ENCODE assay signal across 9 cellular contexts in the genomic region with DNA sequence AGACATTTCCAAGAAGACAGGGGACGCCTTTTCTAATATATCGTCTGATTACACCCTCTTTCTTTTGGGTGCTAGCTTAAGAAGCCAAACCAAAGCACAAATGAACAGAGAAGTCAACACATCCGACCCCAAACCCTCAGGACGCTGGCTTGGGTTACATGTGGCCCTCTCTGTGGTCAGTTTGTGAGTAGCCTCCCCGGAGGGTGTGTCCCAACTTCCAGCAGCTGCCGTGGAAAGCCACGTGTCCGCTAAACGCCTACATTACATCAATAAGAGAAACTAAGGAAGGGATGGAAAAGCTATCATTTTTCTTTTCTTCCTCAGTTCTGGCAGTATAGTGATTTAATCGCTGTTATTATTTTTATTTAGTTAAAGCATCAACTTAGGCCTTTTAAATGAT. TPM values are rescaled to one million over a fixed set of nuclear protein-coding genes. Genes with fewer than 3 reads are reported as not detected.
DNase-seq lines count a peak whose midpoint lies in the region; ATAC-seq, FAIRE-seq and TF ChIP-seq lines count a peak whose summit lies in the region.
"Had no signal": no experiment of that assay in that cellular context is flagged by ENCODE, and none has a peak within 500 bp of the region (broad histone marks: within the 10 kb centered on the region; RNA-seq: fewer than 3 reads in every experiment).

No MANE protein-coding gene starts in this region.

- H3K27ac ChIP-seq in smooth muscle cell (ENCODE audit: low read depth), result no peak overlapping the region
- H3K27ac ChIP-seq: 22Rv1 had no signal

- H3K36me3 Mint-ChIP-seq in glutamatergic neuron (ENCODE audit: unreplicated experiment), result no peaks in the 10 kb centered on the region

- H3K4me2 ChIP-seq in smooth muscle cell, result peak overlapping the region; percentile 93

- peaks cover 2% of the 10 kb centered on the region for H4K20me1 ChIP-seq in smooth muscle cell (ENCODE audit: low read depth)

- H3K27me3 ChIP-seq in smooth muscle cell (ENCODE audit: low read depth), result peaks cover 41% of the 10 kb centered on the region

- H3K27ac Mint-ChIP-seq in glutamatergic neuron (ENCODE audit: unreplicated experiment), result peak overlapping the region; percentile 38

- ATAC-seq in HG03457 (IDR thresholded peaks at IDR 0.05; ENCODE audit: unreplicated experiment), result no peak

- TF ChIP-seq CTCF in WI38 (IDR thresholded peaks at IDR 0.05; ENCODE audit: low read depth, low read length) (no peak), glutamatergic neuron (IDR thresholded peaks at IDR 0.05; ENCODE audit: partially characterized antibody, unreplicated experiment) (no peak), smooth muscle cell (IDR thresholded peaks at IDR 0.05; ENCODE audit: borderline replicate concordance, insufficient read depth, poor library complexity, severe bottlenecking) (no peak)

- no peaks in the 10 kb centered on the region for H3K36me3 ChIP-seq in smooth muscle cell (ENCODE audit: low read depth)

- H3K27me3 Mint-ChIP-seq in glutamatergic neuron (ENCODE audit: unreplicated experiment), result peaks cover 9% of the 10 kb centered on the region

- H3K4me3 ChIP-seq in WI38 (ENCODE audit: low read depth, low read length) (peak overlapping the region; percentile 60), smooth muscle cell (peak overlapping the region; percentile 60)

- peaks cover 25% of the 10 kb centered on the region for H3K4me1 ChIP-seq in smooth muscle cell (ENCODE audit: low read depth)

- no peak for TF ChIP-seq POLR2A in H54 (IDR thresholded peaks at IDR 0.05; ENCODE audit: low read depth, low read length)

- DNase-seq in DMS53 (lab: John Stamatoyannopoulos, UW), result peak; percentile 36
- DNase-seq in DMS53 treated with DMSO at 0.1 percent for 48 hours (lab: John Stamatoyannopoulos, UW; ENCODE audit: unreplicated experiment), result no peak
- no peak for DNase-seq in glutamatergic neuron
- no peak for DNase-seq in smooth muscle cell (lab: John Stamatoyannopoulos, UW; ENCODE audit: unreplicated experiment)
- DNase-seq in H54 (ENCODE audit: insufficient read length, low spot score), result no peak
- DNase-seq in NCI-H187 (lab: John Stamatoyannopoulos, UW), result no peak

- H3K9ac ChIP-seq in smooth muscle cell (ENCODE audit: low read depth), result no peak overlapping the region

- H3K79me2 ChIP-seq in smooth muscle cell (ENCODE audit: low read depth), result no peaks in the 10 kb centered on the region

- peak overlapping the region; percentile 85 for H3K4me3 Mint-ChIP-seq in glutamatergic neuron (ENCODE audit: unreplicated experiment)

- H3K4me1 Mint-ChIP-seq in glutamatergic neuron (ENCODE audit: low read depth, unreplicated experiment), result peaks cover 9% of the 10 kb centered on the region

- H2AFZ ChIP-seq in smooth muscle cell (ENCODE audit: low read depth), result no peak overlapping the region

- peaks cover 2% of the 10 kb centered on the region for H3K9me3 Mint-ChIP-seq in glutamatergic neuron (ENCODE audit: unreplicated experiment)

- H3F3A ChIP-seq in smooth muscle cell (ENCODE audit: low read depth), result peaks cover 14% of the 10 kb centered on the region

- no peaks in the 10 kb centered on the region for H3K9me3 ChIP-seq in smooth muscle cell (replicated peaks; ENCODE audit: low read depth)

- 36% methylated on average over 10 of the region's 10 CpGs for WGBS in smooth muscle cell (ENCODE audit: low lambda C conversion rate)

- FAIRE-seq in H54 (lab: Jason Lieb, UNC), result no peak

RNA-seq across cellular contexts. Expression of a gene that starts 0.5 kb away (rescaled TPM):
- total RNA-seq in glutamatergic neuron (ENCODE audit: unreplicated experiment), result 0.25 TPM
- total RNA-seq in smooth muscle cell, result 14.5 and 14.7 TPM in 2 replicates
- 10.1 and 17.0 TPM in 2 replicates for polyA plus RNA-seq in smooth muscle cell

Comparison
In these comparisons a context has a peak if more than half of its experiments do, and no peak if none do; other contexts are left out.
1. RNA of a gene that starts 0.5 kb away (total RNA-seq): 14.5 to 14.7 TPM in smooth muscle cell; 0.25 TPM in glutamatergic neuron (single experiment); every median in the first group is over 10 times any median in the second.